19 cellular contexts compared by ENCODE assay signal in genomic region chr18:79095216-79095615, GRCh38. TPM values are rescaled to one million over a fixed set of nuclear protein-coding genes. Genes with fewer than 3 reads are reported as not detected.
DNase-seq lines count a peak whose midpoint lies in the region; ATAC-seq and TF ChIP-seq lines count a peak whose summit lies in the region.
"Had no signal": no experiment of that assay in that cellular context is flagged by ENCODE, and none has a peak within 500 bp of the region (broad histone marks: within the 10 kb centered on the region; RNA-seq: fewer than 3 reads in every experiment).

No MANE protein-coding gene starts in this region.

- H2BK12ac ChIP-seq in H9 (ENCODE audit: insufficient read length, low read depth, low read length) = no peak overlapping the region

- no peak overlapping the region for H2BK5ac ChIP-seq in H9 (ENCODE audit: insufficient read length, low read length)

- H3K27ac ChIP-seq in H9 (ENCODE audit: insufficient read length, low read depth, low read length) = no peak overlapping the region
- H3K27ac ChIP-seq in neural progenitor cell = no peak overlapping the region
- H3K27ac ChIP-seq: C4-2B, KMS-11 had no signal

- H3K4me1 ChIP-seq in H9 (ENCODE audit: insufficient read depth, low read length) (peaks cover 8% of the 10 kb centered on the region), neural progenitor cell (peaks cover 13% of the 10 kb centered on the region)

- no peak overlapping the region for H2BK120ac ChIP-seq in H9 (ENCODE audit: low read depth, low read length, poor library complexity, severe bottlenecking)

- no peaks in the 10 kb centered on the region for H4K20me1 ChIP-seq in H9 (ENCODE audit: control insufficient read depth, insufficient read depth, insufficient read length)
- peaks cover 32% of the 10 kb centered on the region for H4K20me1 ChIP-seq in neural progenitor cell (ENCODE audit: low read depth)

- no peak for DNase-seq in activated naive CD4-positive, alpha-beta T cell treated with anti-CD3 and anti-CD28 coated beads for 36 hours
- DNase-seq in H9 (no peak), endothelial cell (ENCODE audit: low spot score) (no peak), neural progenitor cell (ENCODE audit: low spot score) (no peak), immature natural killer cell (no peak), SK-N-DZ (ENCODE audit: low spot score) (no peak)
- DNase-seq: ACHN; AML-193; CD4-positive, alpha-beta memory T cell; DMS53; DND-41; EL; GOT3 had no signal

- peak overlapping the region; percentile 65 for H3K27ac Mint-ChIP-seq in activated naive CD4-positive, alpha-beta T cell treated with anti-CD3 and anti-CD28 coated beads, Interleukin-2, amount 50 U/mL, for 24 hours
- no peak overlapping the region for H3K27ac Mint-ChIP-seq in activated naive CD4-positive, alpha-beta T cell treated with anti-CD3 and anti-CD28 coated beads for 36 hours
- H3K27ac Mint-ChIP-seq in H9 = peak overlapping the region; percentile 6 to 70 (median 17); a peak in 3 of 7 replicates
- peak overlapping the region; percentile 4 for H3K27ac Mint-ChIP-seq in endothelial cell (ENCODE audit: unreplicated experiment)
- peak overlapping the region; percentile 52 for H3K27ac Mint-ChIP-seq in neural progenitor cell
- H3K27ac Mint-ChIP-seq in immature natural killer cell = peak overlapping the region in 1 of 6 donors; percentile 45

- no peaks in the 10 kb centered on the region for H3F3A ChIP-seq in neural progenitor cell (ENCODE audit: low read depth)

- peaks cover 27% of the 10 kb centered on the region for H3K36me3 Mint-ChIP-seq in activated naive CD4-positive, alpha-beta T cell treated with anti-CD3 and anti-CD28 coated beads, Interleukin-2, amount 50 U/mL, for 24 hours
- H3K36me3 Mint-ChIP-seq in activated naive CD4-positive, alpha-beta T cell treated with anti-CD3 and anti-CD28 coated beads for 36 hours (ENCODE audit: low read depth) = peaks cover 27% of the 10 kb centered on the region
- H3K36me3 Mint-ChIP-seq in H9 (ENCODE audit: insufficient read depth in 1 of 3, low read depth in 3 of 3) (peaks cover 13 to 14% (median 14%) of the 10 kb centered on the region in 3 experiments), endothelial cell (ENCODE audit: low read depth, unreplicated experiment) (peaks cover 4% of the 10 kb centered on the region), neural progenitor cell (peaks cover 37% of the 10 kb centered on the region), immature natural killer cell (peaks cover 6 to 19% (median 14%) of the 10 kb centered on the region in 3 donors)

- intact Hi-C loops in activated naive CD4-positive, alpha-beta T cell treated with anti-CD3 and anti-CD28 coated beads for 36 hours (cut with micrococcal nuclease) = no loop called here

- no CpG with 5 or more reads among the region's 1 CpG for WGBS in H9 (ENCODE audit: extremely low coverage, insufficient read length, low lambda C conversion rate)

- no peak overlapping the region for H3T11ph ChIP-seq in H9 (ENCODE audit: low read length)

- H3K4me1 Mint-ChIP-seq in activated naive CD4-positive, alpha-beta T cell treated with anti-CD3 and anti-CD28 coated beads, Interleukin-2, amount 50 U/mL, for 24 hours = peaks cover 50% of the 10 kb centered on the region
- peaks cover 37% of the 10 kb centered on the region for H3K4me1 Mint-ChIP-seq in activated naive CD4-positive, alpha-beta T cell treated with anti-CD3 and anti-CD28 coated beads for 36 hours (ENCODE audit: low read depth)
- H3K4me1 Mint-ChIP-seq in H9 (peaks cover 27 to 29% of the 10 kb centered on the region in 2 experiments), endothelial cell (ENCODE audit: unreplicated experiment) (peaks cover 35% of the 10 kb centered on the region), neural progenitor cell (no peaks in the 10 kb centered on the region), immature natural killer cell (peaks cover 31 to 48% of the 10 kb centered on the region in 2 donors)

- ATAC-seq in HG03342 (IDR thresholded peaks at IDR 0.05; ENCODE audit: unreplicated experiment) = no peak
- ATAC-seq: GM12878 had no signal

- H3K27me3 ChIP-seq in H9 (ENCODE audit: insufficient read depth, low read length) (no peaks in the 10 kb centered on the region), neural progenitor cell (no peaks in the 10 kb centered on the region)

- H3K23ac ChIP-seq in H9 (ENCODE audit: insufficient read length, low read depth, low read length) = no peak overlapping the region

- no peaks in the 10 kb centered on the region for H3K36me3 ChIP-seq in neural progenitor cell
- H3K36me3 ChIP-seq: HAP-1 had no signal

- H3K4me3 Mint-ChIP-seq in activated naive CD4-positive, alpha-beta T cell treated with anti-CD3 and anti-CD28 coated beads, Interleukin-2, amount 50 U/mL, for 24 hours = no peak overlapping the region
- H3K4me3 Mint-ChIP-seq in activated naive CD4-positive, alpha-beta T cell treated with anti-CD3 and anti-CD28 coated beads for 36 hours = no peak overlapping the region
- H3K4me3 Mint-ChIP-seq in H9 (no peak overlapping the region), endothelial cell (ENCODE audit: unreplicated experiment) (no peak overlapping the region), neural progenitor cell (no peak overlapping the region), immature natural killer cell (no peak overlapping the region)

- no peak overlapping the region for H2BK20ac ChIP-seq in H9 (ENCODE audit: low read depth, low read length, poor library complexity, severe bottlenecking)

- H3K14ac ChIP-seq in H9 (ENCODE audit: insufficient read depth, low read length) = no peak overlapping the region

- H3K4me2 ChIP-seq in H9 (ENCODE audit: insufficient read depth, insufficient read length, low read length) (no peak overlapping the region), neural progenitor cell (no peak overlapping the region)
- H3K4me2 ChIP-seq: KMS-11 had no signal

- no peak overlapping the region for H2BK15ac ChIP-seq in H9 (ENCODE audit: low read depth, low read length)

- H3K9ac ChIP-seq in H9 (ENCODE audit: extremely low read depth, insufficient read length, low read length) (no peak overlapping the region), neural progenitor cell (no peak overlapping the region)
- H3K9ac ChIP-seq: KMS-11 had no signal

- no peaks in the 10 kb centered on the region for H3K9me3 ChIP-seq in H9 (ENCODE audit: control insufficient read depth, low read depth, low read length)
- no peaks in the 10 kb centered on the region for H3K9me3 ChIP-seq in neural progenitor cell (ENCODE audit: low read depth)

- CTCF ChIA-PET in activated naive CD4-positive, alpha-beta T cell treated with anti-CD3 and anti-CD28 coated beads for 36 hours (lab: Charles Lee) = no interaction called here

- H3K23me2 ChIP-seq in H9 (ENCODE audit: insufficient read length, low read depth, low read length, poor library complexity, severe bottlenecking) = no peaks in the 10 kb centered on the region

- H3K27me3 Mint-ChIP-seq in activated naive CD4-positive, alpha-beta T cell treated with anti-CD3 and anti-CD28 coated beads, Interleukin-2, amount 50 U/mL, for 24 hours = no peaks in the 10 kb centered on the region
- no peaks in the 10 kb centered on the region for H3K27me3 Mint-ChIP-seq in activated naive CD4-positive, alpha-beta T cell treated with anti-CD3 and anti-CD28 coated beads for 36 hours (ENCODE audit: low read depth)
- H3K27me3 Mint-ChIP-seq in H9 (ENCODE audit: low read depth) (no peaks in the 10 kb centered on the region), endothelial cell (ENCODE audit: unreplicated experiment) (no peaks in the 10 kb centered on the region), neural progenitor cell (ENCODE audit: insufficient read depth, low read depth) (no peaks in the 10 kb centered on the region), immature natural killer cell (ENCODE audit: low read depth in 3 of 3) (peaks cover 0 to 4% (median 0%) of the 10 kb centered on the region in 3 donors)
- H3K27me3 Mint-ChIP-seq: CD4-positive, alpha-beta memory T cell had no signal

- no peak overlapping the region for H2AK5ac ChIP-seq in H9 (ENCODE audit: insufficient read length, low read length)

- H3K18ac ChIP-seq in H9 (ENCODE audit: insufficient read length, low read depth, low read length) = no peak overlapping the region

- peaks cover 7% of the 10 kb centered on the region for H3K79me1 ChIP-seq in H9 (ENCODE audit: insufficient read depth, low read depth, low read length, poor library complexity, severe bottlenecking)

- no peak overlapping the region for H3K4ac ChIP-seq in H9 (ENCODE audit: low read depth, low read length)

- H3K56ac ChIP-seq in H9 (ENCODE audit: insufficient read length, low read depth, low read length) = no peak overlapping the region

- no peaks in the 10 kb centered on the region for H3K9me3 Mint-ChIP-seq in activated naive CD4-positive, alpha-beta T cell treated with anti-CD3 and anti-CD28 coated beads, Interleukin-2, amount 50 U/mL, for 24 hours
- peaks cover 8% of the 10 kb centered on the region for H3K9me3 Mint-ChIP-seq in activated naive CD4-positive, alpha-beta T cell treated with anti-CD3 and anti-CD28 coated beads for 36 hours
- H3K9me3 Mint-ChIP-seq in H9 (peaks cover 4 to 5% of the 10 kb centered on the region in 2 experiments; a peak in 3 of 5 replicates), endothelial cell (ENCODE audit: unreplicated experiment) (no peaks in the 10 kb centered on the region), neural progenitor cell (peaks cover 32% of the 10 kb centered on the region), immature natural killer cell (peaks cover 0 to 2% (median 0%) of the 10 kb centered on the region in 6 donors)

- H3K79me2 ChIP-seq in H9 (ENCODE audit: insufficient read depth, low read length) (peaks cover 3% of the 10 kb centered on the region; the same call in 1 of the 2 replicates), neural progenitor cell (ENCODE audit: low read depth) (peaks cover 74% of the 10 kb centered on the region)

- H2AFZ ChIP-seq in H9 (ENCODE audit: low read length) = no peak overlapping the region
- H2AFZ ChIP-seq in neural progenitor cell (replicated peaks) = no peak overlapping the region

- no peak overlapping the region for H4K5ac ChIP-seq in H9 (ENCODE audit: insufficient read length, low read depth, low read length)

- no peak overlapping the region for H4K91ac ChIP-seq in H9 (ENCODE audit: insufficient read length, low read depth, low read length)

- H4K8ac ChIP-seq in H9 (replicated peaks; ENCODE audit: insufficient read length, low read depth, low read length) = no peak overlapping the region

- no peak overlapping the region for H3K4me3 ChIP-seq in neural progenitor cell
- H3K4me3 ChIP-seq: GM12878, HAP-1 had no signal

- TF ChIP-seq CTCF in H9 (conservative IDR thresholded peaks at IDR 0.05) (no peak), endothelial cell (IDR thresholded peaks at IDR 0.05; ENCODE audit: unreplicated experiment) (no peak), neural progenitor cell (IDR thresholded peaks at IDR 0.05) (no peak)

RNA-seq across cellular contexts. Expression of gene ATP9B, which starts 26.0 kb away (rescaled TPM):
- total RNA-seq in activated naive CD4-positive, alpha-beta T cell treated with anti-CD3 and anti-CD28 coated beads for 36 hours = 10 to 100 TPM; 18.6 to 19.1 TPM
- 19.1 and 20.9 TPM in 2 replicates for total RNA-seq in H9 (2021)
- total RNA-seq in endothelial cell (ENCODE audit: unreplicated experiment) = 37.3 TPM
- total RNA-seq in neural progenitor cell (ENCODE audit: low replicate concordance) = 33.2 and 33.5 TPM in 2 replicates
- polyA plus RNA-seq in immature natural killer cell = 10 to 100 TPM; 11.4 to 16.9 (median 11.5) TPM
- 5.5 and 5.6 TPM in 2 replicates for polyA plus RNA-seq in SK-N-DZ (2014; cell fraction: cytosol; rRNA removed)
- 9.4 and 18.7 TPM in 2 replicates for polyA plus RNA-seq in SK-N-DZ (2014; cell fraction: nucleus; rRNA removed)
